ENCODE assay signal across 7 cellular contexts in genomic region chr7:76226878-76227423, GRCh38.
TF ChIP-seq lines count a peak whose summit lies in the region.

No MANE protein-coding gene starts in this region.

TF ChIP-seq in A549, 52 proteins besides CTCF, POLR2A, EP300 and RAD21:
- TF ChIP-seq USF2 (IDR thresholded peaks at IDR 0.05) = peak; percentile 74

TF ChIP-seq in IMR-90, 13 proteins besides CTCF, POLR2A, EP300 and RAD21:
- peak; percentile 62 for TF ChIP-seq USF2 (IDR thresholded peaks at IDR 0.05; ENCODE audit: low read depth, low read length)

TF ChIP-seq in Ishikawa, 13 proteins besides CTCF, POLR2A, EP300 and RAD21:
- TF ChIP-seq USF1 (IDR thresholded peaks at IDR 0.05) = peak; percentile 44; the same call in 1 of the 2 replicates

TF ChIP-seq in WTC11, 78 proteins besides CTCF, POLR2A, EP300 and RAD21:
- TF ChIP-seq USF2 (CRISPR knock-in tag; IDR thresholded peaks at IDR 0.05) = peak; percentile 72
- TF ChIP-seq USF1 (CRISPR knock-in tag; IDR thresholded peaks at IDR 0.05) = peak; percentile 65; the same call in 1 of the 2 replicates

TF ChIP-seq in GM12878, 131 proteins besides CTCF, POLR2A, EP300 and RAD21:
- TF ChIP-seq USF1 (IDR thresholded peaks at IDR 0.05; ENCODE audit: borderline replicate concordance, extremely low read length, insufficient read depth, low read depth, low read length) = peak; percentile 46

TF ChIP-seq in K562, 482 proteins besides CTCF, POLR2A, EP300 and RAD21:
- TF ChIP-seq RAD51 (IDR thresholded peaks at IDR 0.05; ENCODE audit: borderline replicate concordance, low read depth) (peak; percentile 50), USF2 (CRISPR knock-in tag; IDR thresholded peaks at IDR 0.05) (peak; percentile 53; the same call in 1 of the 2 replicates), USF1 (CRISPR knock-in tag; IDR thresholded peaks at IDR 0.05) (peak; percentile 84)

TF ChIP-seq in H1, 55 proteins besides CTCF, POLR2A, EP300 and RAD21:
- 0 out of 2 replicates have a peak, but pooled peaks have one; percentile 39 for TF ChIP-seq ATF3 (IDR thresholded peaks at IDR 0.05; ENCODE audit: insufficient read depth, low read depth, low read length)
- peak; percentile 80 for TF ChIP-seq USF2 (IDR thresholded peaks at IDR 0.05; ENCODE audit: low read length)
